Comparison of ENCODE assay signal across 8 cellular contexts in the genomic region with DNA sequence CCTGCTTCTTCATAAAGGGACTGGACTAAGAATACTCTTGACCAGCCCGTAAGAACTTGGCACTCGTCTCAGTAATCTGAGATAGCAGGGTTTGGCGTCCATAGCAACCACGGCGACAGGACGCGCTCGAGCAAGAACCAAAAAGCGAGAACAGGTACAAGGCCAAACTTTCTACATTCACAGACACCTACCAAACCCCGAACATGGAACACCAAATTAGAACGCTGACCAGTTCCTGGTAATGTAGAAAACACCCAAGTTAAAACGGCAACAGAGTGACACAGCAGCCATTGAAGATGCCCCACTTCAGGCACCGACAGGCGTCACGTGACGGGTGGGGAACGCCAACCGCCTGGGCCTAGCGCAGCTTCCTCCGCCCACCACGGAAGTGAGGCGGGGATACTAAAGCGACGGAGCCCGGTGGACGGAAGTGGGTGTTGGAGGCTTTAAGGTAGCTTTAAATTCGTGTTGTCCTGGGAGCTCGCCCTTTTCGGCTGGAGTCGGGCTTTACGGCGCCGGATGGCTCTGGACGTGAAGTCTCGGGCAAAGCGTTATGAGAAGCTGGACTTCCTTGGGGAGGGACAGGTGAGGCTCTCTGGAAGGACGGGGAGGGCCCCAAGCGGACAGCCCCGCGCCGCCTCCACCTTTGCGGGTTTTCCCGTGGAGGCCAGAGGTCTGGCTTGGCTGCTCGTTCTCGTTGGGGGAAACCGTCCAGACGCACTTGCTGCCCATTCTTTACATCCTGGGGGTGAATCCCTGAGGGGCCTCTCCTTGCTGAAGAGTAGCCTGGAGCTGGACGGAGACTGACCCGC. TPM values are rescaled to one million over a fixed set of nuclear protein-coding genes. Genes with fewer than 3 reads are reported as not detected.
A peak's percentile ranks its signal among the peaks of the same experiment; 100 is the strongest.
DNase-seq lines count a peak whose midpoint lies in the region; ATAC-seq, FAIRE-seq and TF ChIP-seq lines count a peak whose summit lies in the region.

Gene CDK7 (plus strand): TSS at position 430 of the 812 bp plus-strand sequence. CDS start 90 bp downstream, at position 520.

- peak within 1 kb of the TSS; percentile 97 for H3K9ac ChIP-seq in keratinocyte (ENCODE audit: control insufficient read depth, extremely low read depth, insufficient read depth, low read length)

- H3K4me1 ChIP-seq in keratinocyte (ENCODE audit: control insufficient read depth, extremely low read depth, insufficient read depth, low read length), result peaks cover 44% of the 10 kb centered on the region

- H3K27ac ChIP-seq in keratinocyte (ENCODE audit: control insufficient read depth, insufficient read depth, low read length), result peak within 1 kb of the TSS; percentile 91

- DNase-seq in AG10803 (ENCODE audit: low read depth) (peak; percentile 87), NCI-H460 (ENCODE audit: extremely low read depth, low read depth) (peak; percentile 87), cerebellar nuclear complex (lab: John Stamatoyannopoulos, UW) (peak; percentile 67 to 83), keratinocyte (ENCODE audit: low read depth, low spot score) (peak; percentile 71)
- peak; percentile 92 for DNase-seq in activated CD4-positive, CD25-positive, alpha-beta regulatory T cell treated with anti-CD3 and anti-CD28 coated beads, Interleukin-2, amount 50 U/mL, for 72 hours
- DNase-seq in stimulated activated CD4-positive, alpha-beta T cell treated with anti-CD3 and anti-CD28 coated beads, Interleukin-15, amount 100 ng/mL, for 1 hour (ENCODE audit: low read depth in 1 of 2, low spot score in 1 of 2), result peak; percentile 80 to 83

- TF ChIP-seq CTCF in AG10803 (conservative IDR thresholded peaks at IDR 0.05; ENCODE audit: low read length) (no peak), keratinocyte (optimal IDR thresholded peaks at IDR 0.05 in 1 of 3, IDR thresholded peaks at IDR 0.05 in 1 of 3, conservative IDR thresholded peaks at IDR 0.05 in 1 of 3; ENCODE audit: extremely low read depth in 1 of 3, insufficient read depth in 2 of 3, low read length in 3 of 3) (no peak)

- ATAC-seq in GM19043 (IDR thresholded peaks at IDR 0.05; ENCODE audit: low read depth, unreplicated experiment) (peak; percentile 100), HG03378 (IDR thresholded peaks at IDR 0.05; ENCODE audit: unreplicated experiment) (peak; percentile 91)

- H3K9me1 ChIP-seq in keratinocyte (ENCODE audit: control insufficient read depth, extremely low read depth, insufficient read depth, low read length), result no peaks in the 10 kb centered on the region

- H3K4me3 ChIP-seq in AG10803 (ENCODE audit: low read length), result peak within 1 kb of the TSS; percentile 92
- H3K4me3 ChIP-seq in keratinocyte (ENCODE audit: control insufficient read depth in 2 of 3, extremely low read depth in 1 of 3, insufficient read depth in 2 of 3, low read depth in 1 of 3, low read length in 3 of 3), result peak within 1 kb of the TSS; percentile 81 to 95 (median 87)

- peak within 1 kb of the TSS; percentile 95 for H3K4me2 ChIP-seq in keratinocyte (ENCODE audit: control insufficient read depth, extremely low read depth, insufficient read depth, low read depth, low read length)

- peaks cover 32% of the 10 kb centered on the region for H3K79me2 ChIP-seq in keratinocyte (ENCODE audit: control insufficient read depth, insufficient read depth, low read length)

- FAIRE-seq in keratinocyte (lab: Jason Lieb, UNC), result peak; percentile 78

- peak within 1 kb of the TSS; percentile 99 for H2AFZ ChIP-seq in keratinocyte (ENCODE audit: control insufficient read depth, low read length)

- peaks cover 3 to 15% of the 10 kb centered on the region in 2 experiments for H3K36me3 ChIP-seq in keratinocyte (ENCODE audit: control insufficient read depth in 2 of 2, extremely low read depth in 1 of 2, insufficient read depth in 2 of 2, low read length in 2 of 2)

- dilution Hi-C loops in keratinocyte (cut with MboI; ENCODE audit: extremely low pct_ligation_motif_present, low sequenced_read_pairs), result no loop called here

- H4K20me1 ChIP-seq in keratinocyte (ENCODE audit: control insufficient read depth, extremely low read depth, insufficient read depth, low read length), result no peaks in the 10 kb centered on the region

- H3K9me3 ChIP-seq in keratinocyte (ENCODE audit: control insufficient read depth, low read depth, low read length), result no peaks in the 10 kb centered on the region

- H3K27me3 ChIP-seq in keratinocyte (ENCODE audit: control insufficient read depth, extremely low read depth, insufficient read depth, low read length), result no peaks in the 10 kb centered on the region

RNA-seq across cellular contexts. Expression of gene CDK7, which starts in this region (rescaled TPM):
- total RNA-seq in NCI-H460 (2014; rRNA removed; shearing (Covaris generic)), result 129 and 132 TPM in 2 replicates
- 41.3 and 59.5 TPM in 2 replicates for polyA plus RNA-seq in NCI-H460 (2014; cell fraction: nucleus; rRNA removed)
- 43.4 to 80.6 TPM (median 80.5 TPM) in 3 replicates for polyA plus RNA-seq in keratinocyte
- polyA plus RNA-seq in keratinocyte (2011; ENCODE audit: low read depth), result 398 TPM
- 49.7 and 80.2 TPM in 2 replicates for polyA plus RNA-seq in keratinocyte (2011; cell fraction: cytosol; rRNA removed)
- 45.7 and 64.8 TPM in 2 replicates for polyA plus RNA-seq in keratinocyte (2011; cell fraction: nucleus; rRNA removed)
- 82.3 and 103 TPM in 2 replicates for polyA plus RNA-seq in keratinocyte (2012; ENCODE audit: low replicate concordance)
- polyA minus RNA-seq in keratinocyte, result 23.7 to 52.9 TPM (median 41.9 TPM) in 3 replicates
- 65.8 TPM for polyA minus RNA-seq in keratinocyte (2011; cell fraction: cytosol; rRNA and poly(A)+ RNA removed)
- 130 and 132 TPM in 2 replicates for polyA minus RNA-seq in keratinocyte (2011; cell fraction: nucleus; rRNA and poly(A)+ RNA removed)

Comparison
In these comparisons a context has a peak if more than half of its experiments do, and no peak if none do; other contexts are left out.
1. Peak in every context shown above with its lines: DNase-seq, ATAC-seq, H3K4me3 ChIP-seq and H3K27ac ChIP-seq.